2 cellular contexts compared by ENCODE assay signal in the genomic region with DNA sequence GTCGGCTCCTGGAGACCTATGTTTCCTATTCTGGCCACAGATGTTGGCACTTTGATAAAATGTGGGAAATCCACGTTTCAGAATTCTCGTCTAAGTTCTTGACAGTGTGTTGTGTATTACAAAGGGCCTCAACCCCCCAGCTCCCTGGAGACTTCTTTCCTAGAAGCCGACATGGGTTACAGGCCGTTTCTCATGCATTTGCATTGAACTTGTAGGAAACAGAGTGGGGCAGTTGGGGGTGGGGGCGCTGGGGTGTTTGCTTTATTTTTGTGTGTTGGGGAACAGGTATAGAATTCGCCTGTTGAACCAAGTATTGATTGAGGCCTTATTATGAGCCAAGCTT.
A peak's percentile ranks its signal among the peaks of the same experiment; 100 is the strongest.
TF ChIP-seq lines count a peak whose summit lies in the region.

No MANE protein-coding gene starts in this region.

TF ChIP-seq in IMR-90, 13 proteins besides CTCF, POLR2A, EP300 and RAD21:
- TF ChIP-seq SMC3 (IDR thresholded peaks at IDR 0.05; ENCODE audit: low read depth, low read length): no peak
- TF ChIP-seq, protein P1, sequence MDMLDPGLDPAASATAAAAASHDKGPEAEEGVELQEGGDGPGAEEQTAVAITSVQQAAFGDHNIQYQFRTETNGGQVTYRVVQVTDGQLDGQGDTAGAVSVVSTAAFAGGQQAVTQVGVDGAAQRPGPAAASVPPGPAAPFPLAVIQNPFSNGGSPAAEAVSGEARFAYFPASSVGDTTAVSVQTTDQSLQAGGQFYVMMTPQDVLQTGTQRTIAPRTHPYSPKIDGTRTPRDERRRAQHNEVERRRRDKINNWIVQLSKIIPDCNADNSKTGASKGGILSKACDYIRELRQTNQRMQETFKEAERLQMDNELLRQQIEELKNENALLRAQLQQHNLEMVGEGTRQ (IDR thresholded peaks at IDR 0.05; ENCODE audit: low read depth, low read length): no peak
TF ChIP-seq in IMR-90: peak in this region for 0.

TF ChIP-seq in GM12878, 131 proteins besides CTCF, POLR2A, EP300 and RAD21:
- TF ChIP-seq ZNF592 (IDR thresholded peaks at IDR 0.05) (peak; percentile 17; the same call in 1 of the 2 replicates), MYB (IDR thresholded peaks at IDR 0.05; ENCODE audit: borderline replicate concordance, low read depth, low read length) (no peak)
